ENCODE assay signal across 22 cellular contexts in genomic region chr2:201313362-201313761, GRCh38. TPM values are rescaled to one million over a fixed set of nuclear protein-coding genes. Genes with fewer than 3 reads are reported as not detected.
"Had no signal": no experiment of that assay in that cellular context is flagged by ENCODE, and none has a peak within 500 bp of the region (broad histone marks: within the 10 kb centered on the region; RNA-seq: fewer than 3 reads in every experiment).

No MANE protein-coding gene starts in this region.

- H3K9ac ChIP-seq: neural progenitor cell, parathyroid adenoma had no signal

- H3K4me3 ChIP-seq: esophagus squamous epithelium, lung, neural progenitor cell, right lobe of liver, smooth muscle cell, suprapubic skin, vagina had no signal

- H3K27ac ChIP-seq: esophagus squamous epithelium, neural progenitor cell, parathyroid adenoma, right lobe of liver, suprapubic skin, vagina had no signal

- H3K27me3 ChIP-seq: esophagus squamous epithelium, neural progenitor cell, right lobe of liver, suprapubic skin, vagina had no signal

- H3K4me2 ChIP-seq: neural progenitor cell, smooth muscle cell had no signal

- H3K79me2 ChIP-seq: parathyroid adenoma had no signal

- FAIRE-seq: frontal cortex, kidney had no signal

- H3K36me3 ChIP-seq: neural progenitor cell, right lobe of liver, suprapubic skin, vagina had no signal

- H3K4me1 ChIP-seq: esophagus squamous epithelium, neural progenitor cell, parathyroid adenoma, right lobe of liver, suprapubic skin, vagina had no signal

- H2AFZ ChIP-seq: neural progenitor cell, parathyroid adenoma had no signal

- H3K9me3 ChIP-seq: esophagus squamous epithelium, right lobe of liver, suprapubic skin, vagina had no signal

- DNase-seq: cortex of kidney; esophagus squamous epithelium; kidney; mesenchymal stem cell; naive thymus-derived CD4-positive, alpha-beta T cell; right lobe of liver; stimulated activated CD4-positive, alpha-beta T cell treated with anti-CD3 and anti-CD28 coated beads, Interleukin-12 subunit alpha, Interleukin-12 subunit beta, amount 100 ng/mL, for 4 hours; stimulated activated CD4-positive, alpha-beta T cell treated with anti-CD3 and anti-CD28 coated beads, Interleukin-1b, Interleukin-23, amount 100 ng/mL, for 48 hours; stimulated activated CD4-positive, alpha-beta T cell treated with anti-CD3 and anti-CD28 coated beads, Interleukin-4, amount 100 ng/mL, for 1 hour; stimulated activated CD8-positive, alpha-beta memory T cell treated with anti-CD3 and anti-CD28 coated beads, Interleukin-4, amount 100 ng/mL, for 48 hours; stimulated activated naive CD4-positive, alpha-beta T cell; stimulated activated naive CD8-positive, alpha-beta T cell treated with anti-CD3 and anti-CD28 coated beads, Interleukin-15, amount 100 ng/mL, for 72 hours; trophoblast cell had no signal

- ATAC-seq: left lobe of liver; naive thymus-derived CD4-positive, alpha-beta T cell; right lobe of liver; stimulated activated naive CD8-positive, alpha-beta T cell treated with anti-CD3 and anti-CD28 coated beads, Interleukin-15, amount 100 ng/mL, for 72 hours had no signal

RNA-seq across cellular contexts. Expression of gene FLACC1, which starts 43.8 kb away (rescaled TPM):
- total RNA-seq: epithelial cell of proximal tubule had no signal
- polyA plus RNA-seq: smooth muscle cell had no signal
